In genomic region chr18:59005266-59005665, GRCh38 we compare ENCODE assay signal across 9 cellular contexts.
DNase-seq lines count a peak whose midpoint lies in the region; ATAC-seq and TF ChIP-seq lines count a peak whose summit lies in the region.
"Had no signal": no experiment of that assay in that cellular context is flagged by ENCODE, and none has a peak within 500 bp of the region (broad histone marks: within the 10 kb centered on the region; RNA-seq: fewer than 3 reads in every experiment).

No MANE protein-coding gene starts in this region.

- H3K4me2 ChIP-seq in SK-N-SH (peak overlapping the region; percentile 49; the same call in 1 of the 2 replicates), parathyroid adenoma (ENCODE audit: low read length) (no peak overlapping the region)

- H3K9me2 ChIP-seq in SK-N-SH = no peaks in the 10 kb centered on the region

- peaks cover 24% of the 10 kb centered on the region for H3F3A ChIP-seq in SK-N-SH (replicated peaks; ENCODE audit: insufficient read depth)

- no peak for TF ChIP-seq EP300 in SK-N-SH (IDR thresholded peaks at IDR 0.05; ENCODE audit: borderline replicate concordance in 1 of 2, low read depth in 1 of 2, low read length in 1 of 2)

- no peak overlapping the region for H3K4me3 ChIP-seq in SK-N-SH (ENCODE audit: low read depth in 2 of 2, low read length in 1 of 2)
- H3K4me3 ChIP-seq in parathyroid adenoma (ENCODE audit: low read depth, low read length) = no peak overlapping the region

- peaks cover 5 to 29% of the 10 kb centered on the region in 2 experiments; a peak in 2 of 4 replicates for H3K4me1 ChIP-seq in SK-N-SH (ENCODE audit: control insufficient read depth in 1 of 2, insufficient read depth in 2 of 2, low read depth in 1 of 2, low read length in 1 of 2)
- peaks cover 2% of the 10 kb centered on the region for H3K4me1 ChIP-seq in parathyroid adenoma

- 90% methylated on average over 3 of the region's 3 CpGs for WGBS in SK-N-SH (ENCODE audit: low lambda C conversion rate)

- H3K79me2 ChIP-seq in SK-N-SH (ENCODE audit: insufficient read depth) (no peaks in the 10 kb centered on the region), parathyroid adenoma (no peaks in the 10 kb centered on the region)

- intact Hi-C loops in Right ventricle myocardium superior (cut with DNase I) = no loop called here

- TF ChIP-seq CTCF in SK-N-SH (IDR thresholded peaks at IDR 0.05) (no peak), parathyroid adenoma (IDR thresholded peaks at IDR 0.05) (no peak)

- H3K27me3 ChIP-seq in SK-N-SH (ENCODE audit: insufficient read depth) (no peaks in the 10 kb centered on the region), parathyroid adenoma (ENCODE audit: control insufficient read depth, insufficient read depth, low read length) (no peaks in the 10 kb centered on the region)

- CTCF ChIA-PET in SK-N-SH (lab: Yijun Ruan, JAX) = no interaction called here

- H3K9me3 ChIP-seq in SK-N-SH (no peaks in the 10 kb centered on the region), parathyroid adenoma (ENCODE audit: control insufficient read depth, low read length) (no peaks in the 10 kb centered on the region)

- H4K20me1 ChIP-seq in SK-N-SH (ENCODE audit: insufficient read depth) = no peaks in the 10 kb centered on the region

- peak overlapping the region; percentile 19; the same call in 1 of the 2 replicates for H3K9ac ChIP-seq in SK-N-SH
- no peak overlapping the region for H3K9ac ChIP-seq in parathyroid adenoma

- POLR2A ChIA-PET in SK-N-SH (lab: Yijun Ruan, JAX) = no interaction called here

- DNase-seq in D341Med (ENCODE audit: low spot score) = peak; percentile 70
- no peak for DNase-seq in SK-N-SH
- DNase-seq in Right ventricle myocardium superior = peak; percentile 71
- DNase-seq in stimulated activated CD4-positive, alpha-beta T cell treated with anti-CD3 and anti-CD28 coated beads, Interleukin-1b, Interleukin-23, amount 100 ng/mL, for 48 hours = no peak
- DNase-seq in inferior parietal cortex (ENCODE audit: extremely low spot score) = no peak
- DNase-seq in DMS53 treated with DMSO at 0.1 percent for 48 hours (lab: John Stamatoyannopoulos, UW; ENCODE audit: unreplicated experiment) = no peak

- H3K27ac ChIP-seq in SK-N-SH (ENCODE audit: low read depth in 2 of 2, low read length in 1 of 2) (peak overlapping the region; percentile 41 to 73; a peak in 3 of 4 replicates), parathyroid adenoma (peak overlapping the region; percentile 7)
- H3K27ac ChIP-seq: HL-60 had no signal

- TF ChIP-seq RAD21 in SK-N-SH (IDR thresholded peaks at IDR 0.05; ENCODE audit: low read length) = no peak

- peak overlapping the region; percentile 53; the same call in 1 of the 2 replicates for H2AFZ ChIP-seq in SK-N-SH (ENCODE audit: low read depth)
- H2AFZ ChIP-seq in parathyroid adenoma = peak overlapping the region; percentile 16

- H3K36me3 ChIP-seq in SK-N-SH (replicated peaks in 1 of 2; ENCODE audit: control insufficient read depth in 1 of 2, insufficient read depth in 2 of 2, low read length in 1 of 2) (no peaks in the 10 kb centered on the region), parathyroid adenoma (ENCODE audit: control insufficient read depth, insufficient read depth, low read length) (no peaks in the 10 kb centered on the region)

- ATAC-seq in Right ventricle myocardium superior (ENCODE audit: poor library complexity) = peak; percentile 91
- no peak for ATAC-seq in GM21390 (IDR thresholded peaks at IDR 0.05; ENCODE audit: unreplicated experiment)

TF ChIP-seq in SK-N-SH, 30 proteins besides CTCF, POLR2A, EP300 and RAD21:
- no peak for TF ChIP-seq RCOR1 (IDR thresholded peaks at IDR 0.05; ENCODE audit: low read length)
- TF ChIP-seq PBX3 (IDR thresholded peaks at IDR 0.05) = no peak
- no peak for TF ChIP-seq JUND (IDR thresholded peaks at IDR 0.05)
- TF ChIP-seq RXRA (IDR thresholded peaks at IDR 0.05; ENCODE audit: borderline replicate concordance, low read depth) = no peak
- no peak for TF ChIP-seq SMC3 (IDR thresholded peaks at IDR 0.05; ENCODE audit: low read depth, low read length)
- peak; percentile 16 for TF ChIP-seq TCF12 (IDR thresholded peaks at IDR 0.05)
- TF ChIP-seq NFIC (IDR thresholded peaks at IDR 0.05; ENCODE audit: borderline replicate concordance) = 0 out of 2 replicates have a peak, but pooled peaks have one; percentile 20

Comparison
In these comparisons a context has a peak if more than half of its experiments do, and no peak if none do; other contexts are left out.
1. DNase-seq: peak in D341Med (single experiment) and Right ventricle myocardium superior (single experiment); none in SK-N-SH (single experiment), stimulated activated CD4-positive, alpha-beta T cell treated with anti-CD3 and anti-CD28 coated beads, Interleukin-1b, Interleukin-23, amount 100 ng/mL, for 48 hours (single experiment), inferior parietal cortex (single experiment) and DMS53 treated with DMSO at 0.1 percent for 48 hours (single experiment).